8 cellular contexts compared by ENCODE assay signal in genomic region chr16:79597775-79598174, GRCh38. TPM values are rescaled to one million over a fixed set of nuclear protein-coding genes. Genes with fewer than 3 reads are reported as not detected.
DNase-seq lines count a peak whose midpoint lies in the region; TF ChIP-seq lines count a peak whose summit lies in the region.

No MANE protein-coding gene starts in this region.

- H3K9me3 ChIP-seq in Caco-2 (no peaks in the 10 kb centered on the region), fibroblast of lung (ENCODE audit: control insufficient read depth, insufficient read depth, low read depth, low read length) (no peaks in the 10 kb centered on the region), parathyroid adenoma (ENCODE audit: control insufficient read depth, low read length) (no peaks in the 10 kb centered on the region)

- TF ChIP-seq CTCF in Caco-2 (IDR thresholded peaks at IDR 0.05; ENCODE audit: insufficient read depth in 1 of 2, low read depth in 1 of 2, low read length in 1 of 2, severe bottlenecking in 1 of 2, unreplicated experiment in 1 of 2) (no peak), fibroblast of lung (conservative IDR thresholded peaks at IDR 0.05 in 1 of 2, IDR thresholded peaks at IDR 0.05 in 1 of 2; ENCODE audit: low read depth in 1 of 2, low read length in 2 of 2) (no peak), parathyroid adenoma (IDR thresholded peaks at IDR 0.05) (no peak)

- H3K4me3 Mint-ChIP-seq in Caco-2 (ENCODE audit: unreplicated experiment), result peak overlapping the region; percentile 96
- H3K4me3 Mint-ChIP-seq in T-helper 2 cell treated with Interferon-gamma antibody and Interleukin-4, amounts not matched to agents 5 μg/mL and 100 μg/mL, for 36 hours, result peak overlapping the region; percentile 95

- no peaks in the 10 kb centered on the region for H3K36me3 ChIP-seq in Caco-2 (ENCODE audit: control insufficient read depth, insufficient read depth, low read length)
- H3K36me3 ChIP-seq in fibroblast of lung (ENCODE audit: control insufficient read depth, insufficient read depth, low read length), result no peaks in the 10 kb centered on the region
- H3K36me3 ChIP-seq in parathyroid adenoma (ENCODE audit: control insufficient read depth, insufficient read depth, low read length), result peaks cover 27% of the 10 kb centered on the region

- H3K27ac ChIP-seq in fibroblast of lung (ENCODE audit: insufficient read depth, low read length), result no peak overlapping the region
- peak overlapping the region; percentile 96 for H3K27ac ChIP-seq in parathyroid adenoma

- H3K9me3 Mint-ChIP-seq in Caco-2 (ENCODE audit: unreplicated experiment), result no peaks in the 10 kb centered on the region
- no peaks in the 10 kb centered on the region for H3K9me3 Mint-ChIP-seq in T-helper 2 cell treated with Interferon-gamma antibody and Interleukin-4, amounts not matched to agents 5 μg/mL and 100 μg/mL, for 36 hours

- no TSS peak for BruUV-seq in Caco-2 (replicated peaks; lab: Mats Ljungman, UMichigan)

- H2AFZ ChIP-seq in fibroblast of lung (ENCODE audit: low read length), result no peak overlapping the region
- no peak overlapping the region for H2AFZ ChIP-seq in parathyroid adenoma

- H3K4me1 ChIP-seq in Caco-2 (peaks cover 6% of the 10 kb centered on the region), fibroblast of lung (ENCODE audit: control insufficient read depth, extremely low read depth, insufficient read depth, low read length) (no peaks in the 10 kb centered on the region), parathyroid adenoma (peaks cover 7% of the 10 kb centered on the region)

- H3K27ac Mint-ChIP-seq in Caco-2 (ENCODE audit: unreplicated experiment), result no peak overlapping the region
- peak overlapping the region; percentile 94 for H3K27ac Mint-ChIP-seq in T-helper 2 cell treated with Interferon-gamma antibody and Interleukin-4, amounts not matched to agents 5 μg/mL and 100 μg/mL, for 36 hours

- peaks cover 6% of the 10 kb centered on the region for H3K4me1 Mint-ChIP-seq in Caco-2 (ENCODE audit: low read depth, unreplicated experiment)
- peaks cover 36% of the 10 kb centered on the region for H3K4me1 Mint-ChIP-seq in T-helper 2 cell treated with Interferon-gamma antibody and Interleukin-4, amounts not matched to agents 5 μg/mL and 100 μg/mL, for 36 hours (ENCODE audit: low read depth)

- peak overlapping the region; percentile 67 for H3K4me2 ChIP-seq in fibroblast of lung (ENCODE audit: extremely low read depth, insufficient read depth, low read length)
- peak overlapping the region; percentile 99 for H3K4me2 ChIP-seq in parathyroid adenoma (ENCODE audit: low read length)

- POLR2A ChIA-PET in Caco-2 (lab: Charles Lee), result interaction anchor here (0.7 kb wide), 1 partner anchor 266 kb away, joined by 4 read pairs; no protein-coding TSS in a partner anchor

- H3K4me3 ChIP-seq in Caco-2 (ENCODE audit: low read depth, low read length) (no peak overlapping the region), fibroblast of lung (replicated peaks in 1 of 4; ENCODE audit: control extremely low read depth in 1 of 4, insufficient read depth in 1 of 4, low read depth in 3 of 4, low read length in 4 of 4) (peak overlapping the region; percentile 65 to 83 (median 77)), parathyroid adenoma (ENCODE audit: low read depth, low read length) (peak overlapping the region; percentile 97)

- H3K9ac ChIP-seq in fibroblast of lung (ENCODE audit: insufficient read depth, low read length) (no peak overlapping the region), parathyroid adenoma (peak overlapping the region; percentile 74)

- no peaks in the 10 kb centered on the region for H4K20me1 ChIP-seq in fibroblast of lung (ENCODE audit: control insufficient read depth, extremely low read depth, insufficient read depth, low read length)

- no peak for DNase-seq in Caco-2
- no peak for DNase-seq in T-helper 2 cell treated with Interferon-gamma antibody and Interleukin-4, amounts not matched to agents 5 μg/mL and 100 μg/mL, for 36 hours (ENCODE audit: low spot score)
- DNase-seq in fibroblast of lung (ENCODE audit: low read depth in 2 of 2), result no peak
- DNase-seq in T-helper 9 cell, result no peak
- no peak for DNase-seq in foreskin melanocyte
- DNase-seq in ecto neural progenitor cell (ENCODE audit: low spot score), result no peak
- DNase-seq in mucosa of gallbladder (ENCODE audit: low spot score), result no peak

- peaks cover 18% of the 10 kb centered on the region for H3K36me3 Mint-ChIP-seq in Caco-2 (ENCODE audit: insufficient read depth, unreplicated experiment)
- H3K36me3 Mint-ChIP-seq in T-helper 2 cell treated with Interferon-gamma antibody and Interleukin-4, amounts not matched to agents 5 μg/mL and 100 μg/mL, for 36 hours (ENCODE audit: low read depth), result peaks cover 54% of the 10 kb centered on the region

- H3K27me3 ChIP-seq in Caco-2 (replicated peaks; ENCODE audit: control insufficient read depth, insufficient read depth, low read length) (peaks cover 5% of the 10 kb centered on the region), fibroblast of lung (ENCODE audit: control insufficient read depth, insufficient read depth, low read length) (no peaks in the 10 kb centered on the region), parathyroid adenoma (ENCODE audit: control insufficient read depth, insufficient read depth, low read length) (no peaks in the 10 kb centered on the region)

- CTCF ChIA-PET in Caco-2 (lab: Charles Lee), result no interaction called here

- peaks cover 22% of the 10 kb centered on the region for H3K27me3 Mint-ChIP-seq in Caco-2 (ENCODE audit: insufficient read depth, unreplicated experiment)
- H3K27me3 Mint-ChIP-seq in T-helper 2 cell treated with Interferon-gamma antibody and Interleukin-4, amounts not matched to agents 5 μg/mL and 100 μg/mL, for 36 hours (ENCODE audit: low read depth), result peaks cover 2% of the 10 kb centered on the region

- intact Hi-C loops in Caco-2 (cut with micrococcal nuclease; ENCODE audit: unreplicated experiment), result no loop called here

- H3K79me2 ChIP-seq in fibroblast of lung (ENCODE audit: control insufficient read depth, insufficient read depth, low read length) (peaks cover 29% of the 10 kb centered on the region), parathyroid adenoma (peaks cover 40% of the 10 kb centered on the region)

RNA-seq across cellular contexts. Expression of gene MAF, which starts 2.8 kb away (rescaled TPM):
- total RNA-seq in Caco-2 (2022) (3.6 and 4.2 TPM in 2 replicates), fibroblast of lung (26.7 and 27.7 TPM in 2 replicates), mucosa of gallbladder (84.3 TPM)
- polyA plus RNA-seq in fibroblast of lung, result 6.6 and 14.0 TPM in 2 replicates
- polyA plus RNA-seq in fibroblast of lung (2012), result 9.8 and 20.8 TPM in 2 replicates
- polyA minus RNA-seq in fibroblast of lung (ENCODE audit: low replicate concordance), result 2.0 and 7.1 TPM in 2 replicates
